In the genomic region with DNA sequence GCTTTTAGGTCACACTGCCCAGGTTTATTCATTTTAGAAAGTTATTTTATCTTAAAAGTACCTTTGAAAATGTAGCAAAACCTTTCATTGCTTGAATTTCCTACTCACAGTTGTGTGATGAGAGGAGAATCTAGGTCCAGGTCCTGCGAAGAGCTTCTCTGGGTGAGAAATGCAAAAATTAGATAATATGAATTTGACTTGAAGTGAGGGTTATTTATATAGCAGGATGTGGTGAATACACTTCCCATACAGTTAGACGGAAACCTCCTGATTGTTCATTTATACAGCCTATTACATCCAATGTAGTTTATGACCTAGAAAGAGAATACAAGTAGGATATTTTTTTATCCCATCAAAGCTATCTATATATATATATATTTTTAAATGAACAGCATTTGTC, we compare ENCODE assay signal across 10 cellular contexts. TPM values are rescaled to one million over a fixed set of nuclear protein-coding genes. Genes with fewer than 3 reads are reported as not detected.
DNase-seq lines count a peak whose midpoint lies in the region; ATAC-seq and TF ChIP-seq lines count a peak whose summit lies in the region.
"Had no signal": no experiment of that assay in that cellular context is flagged by ENCODE, and none has a peak within 500 bp of the region (broad histone marks: within the 10 kb centered on the region; RNA-seq: fewer than 3 reads in every experiment).

No MANE protein-coding gene starts in this region.

- BruUV-seq in mammary epithelial cell (replicated peaks; lab: Mats Ljungman, UMichigan) = no TSS peak

- H3K9me3 ChIP-seq in transverse colon (no peaks in the 10 kb centered on the region), mammary epithelial cell (replicated peaks; ENCODE audit: insufficient read depth, low read length) (no peaks in the 10 kb centered on the region), esophagus muscularis mucosa (no peaks in the 10 kb centered on the region)
- H3K9me3 ChIP-seq: prostate gland had no signal

- dilution Hi-C loops in mammary epithelial cell (cut with HindIII; ENCODE audit: low sequenced_read_pairs) = no loop called here

- H2AFZ ChIP-seq in mammary epithelial cell (ENCODE audit: low read depth, low read length) = no peak overlapping the region

- H3K36me3 ChIP-seq in transverse colon = no peaks in the 10 kb centered on the region
- H3K36me3 ChIP-seq in mammary epithelial cell (ENCODE audit: insufficient read depth, low read length) = no peaks in the 10 kb centered on the region
- H3K36me3 ChIP-seq in esophagus muscularis mucosa = no peaks in the 10 kb centered on the region
- H3K36me3 ChIP-seq: prostate gland had no signal

- peaks cover 41% of the 10 kb centered on the region for H3K4me1 Mint-ChIP-seq in mesothelial cell of epicardium

- WGBS in transverse colon (ENCODE audit: low coverage in 1 of 2), 2 donors = 53 to 59% methylated on average over 2 of the region's 2 CpGs
- 59% methylated on average over 2 of the region's 2 CpGs for WGBS in mammary epithelial cell (ENCODE audit: low coverage, missing lambda C conversion rate)
- 73% methylated on average over 2 of the region's 2 CpGs for WGBS in esophagus muscularis mucosa

- peaks cover 6% of the 10 kb centered on the region for H3K36me3 Mint-ChIP-seq in mesothelial cell of epicardium

- no peak overlapping the region for H3K4me3 Mint-ChIP-seq in mesothelial cell of epicardium

- peaks cover 5% of the 10 kb centered on the region for H3K79me2 ChIP-seq in mammary epithelial cell (ENCODE audit: insufficient read depth, low read length)

- in situ Hi-C loops in transverse colon (cut with MboI; ENCODE audit: low pct_ligation_motif_present in 1 of 4, low pct_unique_long_range_greater_than_20kb in 1 of 4, low sequenced_read_pairs in 3 of 4) = loop anchor here (5.0 to 25.0 kb wide), 3 partner anchors 1020 to 1023 kb away; a partner anchor contains a TSS
- in situ Hi-C loops in mammary epithelial cell (cut with MboI; ENCODE audit: low sequenced_read_pairs in 2 of 2) = loop anchor here (10.0 kb wide), 1 partner anchor 1020 kb away; no protein-coding TSS in a partner anchor

- H4K20me1 ChIP-seq in mammary epithelial cell (ENCODE audit: insufficient read depth, low read length) = no peaks in the 10 kb centered on the region

- H3K4me2 ChIP-seq in mammary epithelial cell (ENCODE audit: insufficient read depth, low read depth, low read length) = no peak overlapping the region

- DNase-seq in NOMO-1 treated with DMSO at 0.1 percent for 48 hours (lab: John Stamatoyannopoulos, UW; ENCODE audit: unreplicated experiment) = peak; percentile 62
- no peak for DNase-seq in NOMO-1 treated with dmso at 0.1 percent for 144 hours (lab: John Stamatoyannopoulos, UW; ENCODE audit: unreplicated experiment)
- DNase-seq in NCI-H748 treated with DMSO at 0.1 percent for 48 hours (lab: John Stamatoyannopoulos, UW) = peak; percentile 89
- DNase-seq in mesothelial cell of epicardium (ENCODE audit: low spot score in 2 of 2, unreplicated experiment in 2 of 2) = no peak
- no peak for DNase-seq in transverse colon
- no peak for DNase-seq in mammary epithelial cell
- DNase-seq in esophagus muscularis mucosa (ENCODE audit: extremely low spot score) = no peak
- DNase-seq: left colon had no signal

- H3K27me3 ChIP-seq in transverse colon = no peaks in the 10 kb centered on the region
- H3K27me3 ChIP-seq in mammary epithelial cell (ENCODE audit: insufficient read depth, low read length) = no peaks in the 10 kb centered on the region
- H3K27me3 ChIP-seq in esophagus muscularis mucosa = no peaks in the 10 kb centered on the region

- CTCF ChIA-PET in mammary epithelial cell (lab: Charles Lee; ENCODE audit: low non-redundant PET) = interaction anchor here (0.6 kb wide), 1 partner anchor 455 kb away, joined by 4 read pairs; no protein-coding TSS in a partner anchor

- H3K4me3 ChIP-seq in transverse colon = no peak overlapping the region
- H3K4me3 ChIP-seq in mammary epithelial cell (replicated peaks in 1 of 3; ENCODE audit: insufficient read depth in 1 of 3, low read depth in 2 of 3, low read length in 3 of 3) = no peak overlapping the region
- H3K4me3 ChIP-seq in esophagus muscularis mucosa = no peak overlapping the region
- H3K4me3 ChIP-seq: prostate gland had no signal

- TF ChIP-seq CTCF in mesothelial cell of epicardium (IDR thresholded peaks at IDR 0.05; ENCODE audit: unreplicated experiment) = no peak
- TF ChIP-seq CTCF in transverse colon (IDR thresholded peaks at IDR 0.05) = no peak
- no peak for TF ChIP-seq CTCF in mammary epithelial cell (conservative IDR thresholded peaks at IDR 0.05 in 1 of 2, IDR thresholded peaks at IDR 0.05 in 1 of 2; ENCODE audit: extremely low read depth in 1 of 2, insufficient read depth in 1 of 2, low read depth in 1 of 2, low read length in 2 of 2)
- TF ChIP-seq CTCF in esophagus muscularis mucosa (IDR thresholded peaks at IDR 0.05) = no peak

- TF ChIP-seq POLR2A in transverse colon (IDR thresholded peaks at IDR 0.05) = no peak
- no peak for TF ChIP-seq POLR2A in esophagus muscularis mucosa (IDR thresholded peaks at IDR 0.05; ENCODE audit: low read depth)

- H3K9me3 Mint-ChIP-seq in mesothelial cell of epicardium = peaks cover 4% of the 10 kb centered on the region

- peaks cover 0 to 4% (median 0%) of the 10 kb centered on the region in 4 donors for H3K4me1 ChIP-seq in transverse colon
- H3K4me1 ChIP-seq in mammary epithelial cell (ENCODE audit: insufficient read depth, low read length) = peaks cover 12% of the 10 kb centered on the region
- peaks cover 0 to 9% (median 7%) of the 10 kb centered on the region in 4 donors for H3K4me1 ChIP-seq in esophagus muscularis mucosa
- H3K4me1 ChIP-seq: prostate gland had no signal

- intact Hi-C loops in transverse colon (cut with DNase I; ENCODE audit: low total_unique reads) = loop anchor here (10.0 kb wide), 1 partner anchor 1020 kb away; no protein-coding TSS in a partner anchor
- intact Hi-C loops in mammary epithelial cell (cut with micrococcal nuclease) = loop anchor here (1.0 to 5.0 kb wide), 2 partner anchors 313 to 1025 kb away; no protein-coding TSS in a partner anchor
- intact Hi-C loops in esophagus muscularis mucosa (cut with DNase I) = loop anchor here (2.0 kb wide), 1 partner anchor 1024 kb away; no protein-coding TSS in a partner anchor

- no peaks in the 10 kb centered on the region for H3K27me3 Mint-ChIP-seq in mesothelial cell of epicardium (ENCODE audit: low read depth)

- H3K27ac ChIP-seq in transverse colon (no peak overlapping the region), mammary epithelial cell (ENCODE audit: insufficient read depth, low read depth, low read length) (no peak overlapping the region), esophagus muscularis mucosa (replicated peaks in 1 of 4) (no peak overlapping the region)
- H3K27ac ChIP-seq: prostate gland had no signal

- ATAC-seq in HG02884 (IDR thresholded peaks at IDR 0.05; ENCODE audit: unreplicated experiment) = peak; percentile 68
- ATAC-seq: left colon had no signal

- peak overlapping the region; percentile 66 for H3K27ac Mint-ChIP-seq in mesothelial cell of epicardium

- TF ChIP-seq EP300 in transverse colon (IDR thresholded peaks at IDR 0.05; ENCODE audit: low read depth) (no peak), esophagus muscularis mucosa (IDR thresholded peaks at IDR 0.05) (no peak)

- H3K9ac ChIP-seq in mammary epithelial cell (ENCODE audit: insufficient read depth, low read length) = no peak overlapping the region

RNA-seq across cellular contexts. Expression of a gene that starts 30.5 kb away (rescaled TPM):
- total RNA-seq in mesothelial cell of epicardium (21.2 to 22.6 TPM (median 22.0 TPM) in 3 replicates), transverse colon (10 to 100 TPM in 3 of 4 donors, 1 to 10 TPM in 1; 4.8 to 21.7 (median 12.5) TPM), mammary epithelial cell (10 to 100 TPM; 12.0 to 15.2 TPM), esophagus muscularis mucosa (10 to 100 TPM; 10.3 to 11.2 (median 10.5) TPM)
- 4.1 TPM for polyA plus RNA-seq in mammary epithelial cell
- 12.1 TPM for polyA minus RNA-seq in mammary epithelial cell

Comparison
In these comparisons a context has a peak if more than half of its experiments do, and no peak if none do; other contexts are left out.
1. DNase-seq: peak in NOMO-1 treated with DMSO at 0.1 percent for 48 hours (single experiment) and NCI-H748 treated with DMSO at 0.1 percent for 48 hours (single experiment); none in NOMO-1 treated with dmso at 0.1 percent for 144 hours (single experiment), mesothelial cell of epicardium (0 of 2), transverse colon (single experiment), mammary epithelial cell (single experiment) and esophagus muscularis mucosa (single experiment).